Comparison of ENCODE assay signal across 8 cellular contexts in the genomic region with DNA sequence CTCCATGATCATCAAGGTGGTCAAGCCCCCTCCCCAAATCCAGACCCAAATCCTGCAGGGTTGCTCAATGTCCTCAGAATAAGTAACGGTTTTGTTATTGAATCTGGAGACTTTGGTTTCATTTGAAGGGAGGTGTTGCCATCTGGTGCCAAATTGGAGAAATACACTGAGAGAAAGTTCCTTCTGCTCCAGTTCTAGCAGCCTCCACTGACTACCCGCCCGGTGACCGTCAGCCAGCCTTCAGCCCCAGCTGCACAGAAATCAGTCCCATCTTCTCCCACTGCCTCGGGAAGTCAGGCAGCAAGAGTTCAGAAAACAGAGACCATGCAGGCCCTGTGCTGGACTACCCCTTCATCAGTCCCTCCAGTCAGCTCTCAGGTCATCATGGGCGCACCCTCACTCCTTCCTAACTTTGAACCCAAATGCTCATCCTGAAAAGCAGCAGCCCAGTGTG. TPM values are rescaled to one million over a fixed set of nuclear protein-coding genes. Genes with fewer than 3 reads are reported as not detected.
DNase-seq lines count a peak whose midpoint lies in the region; ATAC-seq and TF ChIP-seq lines count a peak whose summit lies in the region.

No MANE protein-coding gene starts in this region.

- peaks cover 6% of the 10 kb centered on the region for H3K27me3 ChIP-seq in GM23338 (ENCODE audit: insufficient read depth)

- no peak overlapping the region; the same call in 1 of the 2 replicates for H2AFZ ChIP-seq in GM23338

- TF ChIP-seq CTCF in GM23338 (conservative IDR thresholded peaks at IDR 0.05; ENCODE audit: low read depth in 2 of 2) = peak; percentile 82 to 88
- peak; percentile 75 for TF ChIP-seq CTCF in VCaP (conservative IDR thresholded peaks at IDR 0.05)

- H3K36me3 ChIP-seq in GM23338 (ENCODE audit: insufficient read depth) = no peaks in the 10 kb centered on the region

- peaks cover 12% of the 10 kb centered on the region for H3K4me1 ChIP-seq in GM23338 (ENCODE audit: insufficient read depth)

- H3K27ac ChIP-seq in GM23338 (ENCODE audit: low read depth) = no peak overlapping the region
- H3K27ac ChIP-seq in VCaP = no peak overlapping the region

- no peaks in the 10 kb centered on the region for H3K9me2 ChIP-seq in GM23338 (ENCODE audit: insufficient read depth)

- no peaks in the 10 kb centered on the region for H3K79me2 ChIP-seq in GM23338 (replicated peaks; ENCODE audit: insufficient read depth)

- no peaks in the 10 kb centered on the region for H3K36me3 Mint-ChIP-seq in GM23338 (ENCODE audit: low read depth)

- ATAC-seq in GM23338 (peak; percentile 79), esophagus mucosa (peak; percentile 70), HG02938 (IDR thresholded peaks at IDR 0.05; ENCODE audit: unreplicated experiment) (no peak), GM18520 (IDR thresholded peaks at IDR 0.05; ENCODE audit: unreplicated experiment) (no peak)

- DNase-seq in Daoy (ENCODE audit: low read depth) (peak; percentile 62), GM23338 (ENCODE audit: low spot score) (peak; percentile 85), NCI-H2029 treated with DMSO at 0.1 percent for 48 hours (lab: John Stamatoyannopoulos, UW) (peak; percentile 14), myocyte (ENCODE audit: low read depth) (peak; percentile 80)

- H3K27me3 Mint-ChIP-seq in GM23338 (ENCODE audit: insufficient read depth, low read depth, poor library complexity) = peaks cover 12% of the 10 kb centered on the region

- H3K9me3 Mint-ChIP-seq in GM23338 = no peaks in the 10 kb centered on the region

- no peak overlapping the region for H3K4me3 ChIP-seq in GM23338

- H3K4me2 ChIP-seq in GM23338 = peak overlapping the region; percentile 11; the same call in 1 of the 2 replicates

- no peaks in the 10 kb centered on the region for H4K20me1 ChIP-seq in GM23338 (replicated peaks; ENCODE audit: insufficient read depth)

- H3K4me3 Mint-ChIP-seq in GM23338 = no peak overlapping the region

- peaks cover 7% of the 10 kb centered on the region for H3K4me1 Mint-ChIP-seq in GM23338

- no peak overlapping the region for H3K27ac Mint-ChIP-seq in GM23338

- no peaks in the 10 kb centered on the region for H3F3A ChIP-seq in GM23338 (replicated peaks; ENCODE audit: low read depth)

TF ChIP-seq in GM23338, 12 proteins besides CTCF, POLR2A, EP300 and RAD21 (continues in another document):
- TF ChIP-seq ZNF114 (CRISPR knock-in tag; IDR thresholded peaks at IDR 0.05) (no peak), JUNB (IDR thresholded peaks at IDR 0.05; ENCODE audit: unreplicated experiment) (no peak), NANOG (IDR thresholded peaks at IDR 0.05; ENCODE audit: borderline replicate concordance) (no peak), EZH2 (IDR thresholded peaks at IDR 0.05; ENCODE audit: low read depth, unreplicated experiment) (no peak), POLR2AphosphoS5 (IDR thresholded peaks at IDR 0.05; ENCODE audit: low read depth) (no peak), REST (IDR thresholded peaks at IDR 0.05; ENCODE audit: unreplicated experiment) (no peak), EZH2phosphoT487 (IDR thresholded peaks at IDR 0.05; ENCODE audit: unreplicated experiment) (no peak), ZNF331 (CRISPR knock-in tag; IDR thresholded peaks at IDR 0.05; ENCODE audit: low read depth) (no peak), CREB1 (CRISPR knock-in tag; IDR thresholded peaks at IDR 0.05; ENCODE audit: low read depth) (no peak)
- TF ChIP-seq, protein P1, sequence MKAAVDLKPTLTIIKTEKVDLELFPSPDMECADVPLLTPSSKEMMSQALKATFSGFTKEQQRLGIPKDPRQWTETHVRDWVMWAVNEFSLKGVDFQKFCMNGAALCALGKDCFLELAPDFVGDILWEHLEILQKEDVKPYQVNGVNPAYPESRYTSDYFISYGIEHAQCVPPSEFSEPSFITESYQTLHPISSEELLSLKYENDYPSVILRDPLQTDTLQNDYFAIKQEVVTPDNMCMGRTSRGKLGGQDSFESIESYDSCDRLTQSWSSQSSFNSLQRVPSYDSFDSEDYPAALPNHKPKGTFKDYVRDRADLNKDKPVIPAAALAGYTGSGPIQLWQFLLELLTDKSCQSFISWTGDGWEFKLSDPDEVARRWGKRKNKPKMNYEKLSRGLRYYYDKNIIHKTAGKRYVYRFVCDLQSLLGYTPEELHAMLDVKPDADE (IDR thresholded peaks at IDR 0.05) = no peak

RNA-seq across cellular contexts. Expression of gene PKDCC, which starts 38.7 kb away (rescaled TPM):
- total RNA-seq in Daoy (2014; rRNA removed; shearing (Covaris generic)) = 7.3 and 12.9 TPM in 2 replicates
- 32.8 and 44.8 TPM in 2 replicates for total RNA-seq in GM23338 (2014; rRNA removed; shearing (Covaris generic))
- polyA plus RNA-seq in GM23338 (2016; fragmentation: Nextera tagmentation; extraction: Ambion mirVana) = 7.0 and 9.3 TPM in 2 replicates
- total RNA-seq in esophagus mucosa (1.8 TPM), myocyte (23.6 and 45.0 TPM in 2 replicates)
- polyA plus RNA-seq in myocyte (2012) = 29.9 TPM

Comparison
In these comparisons a context has a peak if more than half of its experiments do, and no peak if none do; other contexts are left out.
1. DNase-seq: peak in every context shown above with its lines; median percentile 85 in GM23338; 80 in myocyte; 62 in Daoy; 14 in NCI-H2029 treated with DMSO at 0.1 percent for 48 hours.
2. ATAC-seq: peak in GM23338 (single experiment) and esophagus mucosa (single experiment); none in HG02938 (single experiment) and GM18520 (single experiment).